Comparison of ENCODE assay signal across 7 cellular contexts in the genomic region with DNA sequence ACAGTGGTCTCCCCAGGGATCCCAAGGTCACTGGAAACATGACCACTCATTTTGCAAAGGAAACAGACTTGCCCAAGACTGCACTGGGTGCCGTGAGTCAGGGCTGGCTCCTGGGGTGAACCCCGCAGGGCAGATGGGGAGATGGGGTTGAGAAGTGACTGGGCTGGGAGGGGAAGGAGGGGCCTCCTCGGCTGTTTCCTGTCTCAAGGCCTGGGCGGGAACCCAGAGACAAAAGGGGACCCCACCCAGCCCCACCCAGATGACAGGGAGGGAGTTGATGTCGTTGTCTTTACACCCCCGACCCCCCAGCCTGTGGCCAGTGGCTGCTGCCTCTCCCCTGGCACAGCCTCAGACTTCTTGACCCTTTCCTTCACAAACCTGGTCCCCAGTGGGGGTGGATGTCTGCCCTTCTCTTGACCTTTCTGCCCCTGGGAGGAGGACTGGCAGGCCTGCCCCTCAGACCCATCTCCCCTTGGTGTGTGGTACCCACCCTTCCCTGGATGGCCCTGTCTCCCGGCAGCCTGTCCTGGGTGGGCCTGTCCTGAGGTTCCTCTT. TPM values are rescaled to one million over a fixed set of nuclear protein-coding genes. Genes with fewer than 3 reads are reported as not detected.
A peak's percentile ranks its signal among the peaks of the same experiment; 100 is the strongest.
DNase-seq lines count a peak whose midpoint lies in the region; ATAC-seq, FAIRE-seq and TF ChIP-seq lines count a peak whose summit lies in the region.

No MANE protein-coding gene starts in this region.

- TF ChIP-seq CTCF in lower lobe of right lung (IDR thresholded peaks at IDR 0.05) (no peak), tibial nerve (IDR thresholded peaks at IDR 0.05) (no peak), PC-3 (conservative IDR thresholded peaks at IDR 0.05; ENCODE audit: low read depth, low read length) (no peak), HepG2 (CRISPR knock-in tag; IDR thresholded peaks at IDR 0.05) (no peak)

- peaks cover 15% of the 10 kb centered on the region for H3K36me3 ChIP-seq in lower lobe of right lung
- H3K36me3 ChIP-seq in tibial nerve: peaks cover 0 to 57% (median 0%) of the 10 kb centered on the region in 3 donors
- peaks cover under 1% of the 10 kb centered on the region for H3K36me3 ChIP-seq in PC-3 (ENCODE audit: low read depth, low read length)
- H3K36me3 ChIP-seq in HepG2 (replicated peaks in 1 of 2; ENCODE audit: control insufficient read depth in 1 of 2, insufficient read depth in 2 of 2, low read length in 2 of 2): no peaks in the 10 kb centered on the region

- peak; percentile 74 to 77 for DNase-seq in Kasumi-1 (lab: John Stamatoyannopoulos, UW)
- DNase-seq in activated CD8-positive, alpha-beta memory T cell treated with anti-CD3 and anti-CD28 coated beads for 24 hours: peak; percentile 85
- no peak for DNase-seq in lower lobe of right lung
- no peak for DNase-seq in tibial nerve (ENCODE audit: low spot score in 2 of 2)
- DNase-seq in PC-3: no peak
- no peak for DNase-seq in HepG2 (ENCODE audit: low spot score)

- H3K27ac ChIP-seq in lower lobe of right lung: peak overlapping the region; percentile 77
- H3K27ac ChIP-seq in tibial nerve: peak overlapping the region in 3 of 4 donors; percentile 17 to 76 (median 74)
- no peak overlapping the region for H3K27ac ChIP-seq in PC-3 (ENCODE audit: low read length)
- no peak overlapping the region for H3K27ac ChIP-seq in HepG2 (ENCODE audit: extremely low read length, insufficient read depth, low read length)

- H3K27me3 ChIP-seq in lower lobe of right lung (ENCODE audit: low read depth) (no peaks in the 10 kb centered on the region), tibial nerve (no peaks in the 10 kb centered on the region), PC-3 (ENCODE audit: low read length) (no peaks in the 10 kb centered on the region), HepG2 (ENCODE audit: control insufficient read depth in 1 of 2, insufficient read depth in 2 of 2, low read length in 2 of 2) (peaks cover 4 to 5% of the 10 kb centered on the region in 2 experiments; a peak in 2 of 5 replicates)

- H3K9ac ChIP-seq in PC-3 (ENCODE audit: low read length): no peak overlapping the region
- H3K9ac ChIP-seq in HepG2 (ENCODE audit: insufficient read depth, low read depth, low read length): no peak overlapping the region

- no peak for TF ChIP-seq EP300 in tibial nerve (IDR thresholded peaks at IDR 0.05)
- no peak for TF ChIP-seq EP300 in HepG2 (IDR thresholded peaks at IDR 0.05; ENCODE audit: low read depth in 2 of 2, low read length in 2 of 2)
- no peak for TF ChIP-seq EP300 in HepG2 (CRISPR knock-in tag; IDR thresholded peaks at IDR 0.05; ENCODE audit: borderline replicate concordance)

- peaks cover under 1% of the 10 kb centered on the region; the same call in 1 of the 2 replicates for H4K20me1 ChIP-seq in PC-3 (ENCODE audit: low read length)
- H4K20me1 ChIP-seq in HepG2 (ENCODE audit: insufficient read depth, low read length): no peaks in the 10 kb centered on the region

- H3K79me2 ChIP-seq in PC-3 (ENCODE audit: low read length): no peaks in the 10 kb centered on the region
- no peaks in the 10 kb centered on the region for H3K79me2 ChIP-seq in HepG2 (ENCODE audit: insufficient read depth, low read length)

- peaks cover under 1% of the 10 kb centered on the region for H3F3A ChIP-seq in PC-3 (ENCODE audit: low read length, unreplicated experiment)

- intact Hi-C loops in lower lobe of right lung (cut with DNase I): no loop called here
- intact Hi-C loops in PC-3 (cut with micrococcal nuclease): no loop called here
- intact Hi-C loops in HepG2 (cut with micrococcal nuclease; ENCODE audit: unreplicated experiment): no loop called here

- H3K4me3 ChIP-seq in lower lobe of right lung: peak overlapping the region; percentile 51
- H3K4me3 ChIP-seq in tibial nerve: peak overlapping the region in 1 of 4 donors; percentile 31
- H3K4me3 ChIP-seq in PC-3 (ENCODE audit: low read length): no peak overlapping the region
- no peak overlapping the region for H3K4me3 ChIP-seq in HepG2 (replicated peaks in 1 of 3; ENCODE audit: insufficient read depth in 1 of 3, low read depth in 2 of 3, low read length in 3 of 3)

- H3K4me1 ChIP-seq in lower lobe of right lung (peaks cover 55% of the 10 kb centered on the region), tibial nerve (peaks cover 0 to 48% (median 35%) of the 10 kb centered on the region in 4 donors), PC-3 (ENCODE audit: insufficient read depth, low read length) (no peaks in the 10 kb centered on the region), HepG2 (ENCODE audit: insufficient read depth, low read length) (peaks cover 37% of the 10 kb centered on the region)

- in situ Hi-C loops in HepG2 (cut with HindIII; ENCODE audit: extremely low pct_ligation_motif_present, low pct_unique_long_range_greater_than_20kb): no loop called here

- H3K9me2 ChIP-seq in PC-3 (replicated peaks; ENCODE audit: low read length): no peaks in the 10 kb centered on the region

- TF ChIP-seq POLR2A in tibial nerve (IDR thresholded peaks at IDR 0.05): no peak
- no peak for TF ChIP-seq POLR2A in HepG2 (IDR thresholded peaks at IDR 0.05; ENCODE audit: insufficient read depth in 1 of 2, low read depth in 2 of 2, low read length in 2 of 2)

- TF ChIP-seq RAD21 in HepG2 (CRISPR knock-in tag; IDR thresholded peaks at IDR 0.05): no peak

- ATAC-seq in lower lobe of right lung: peak in 1 of 2 donors; percentile 24
- ATAC-seq in HG03159 (IDR thresholded peaks at IDR 0.05; ENCODE audit: unreplicated experiment): no peak
- no peak for ATAC-seq in PC-3
- ATAC-seq in HepG2: no peak

- no peak for FAIRE-seq in HepG2 (lab: Jason Lieb, UNC)

- BruUV-seq in PC-3 (replicated peaks; lab: Mats Ljungman, UMichigan): no TSS peak
- no TSS peak for BruUV-seq in HepG2 (replicated peaks; lab: Mats Ljungman, UMichigan)

- POLR2A ChIA-PET in PC-3 (lab: Charles Lee; ENCODE audit: unreplicated experiment): no interaction called here
- POLR2A ChIA-PET in HepG2 (lab: Yijun Ruan, JAX): no interaction called here

- CTCF ChIA-PET in PC-3 (lab: Charles Lee) (interaction anchor here (0.5 kb wide), 1 partner anchor 22 kb away, joined by 6 read pairs; no protein-coding TSS in a partner anchor), HepG2 (lab: Yijun Ruan, JAX; ENCODE audit: low intra/inter-chr PET ratio, low total read pairs) (no interaction called here)

- WGBS in tibial nerve, 2 donors: 50 to 53% methylated on average over 7 of the region's 7 CpGs
- WGBS in HepG2 (ENCODE audit: low lambda C conversion rate): 44% methylated on average over 5 of the region's 7 CpGs

- H3K4me2 ChIP-seq in PC-3 (ENCODE audit: low read length) (no peak overlapping the region), HepG2 (ENCODE audit: low read depth, low read length) (no peak overlapping the region; the same call in 1 of the 2 replicates)

- no peaks in the 10 kb centered on the region for H3K9me3 ChIP-seq in lower lobe of right lung
- H3K9me3 ChIP-seq in tibial nerve: no peaks in the 10 kb centered on the region
- no peaks in the 10 kb centered on the region for H3K9me3 ChIP-seq in PC-3 (ENCODE audit: low read length)
- H3K9me3 ChIP-seq in HepG2 (ENCODE audit: low read length): no peaks in the 10 kb centered on the region

- H2AFZ ChIP-seq in PC-3 (ENCODE audit: low read length) (no peak overlapping the region), HepG2 (ENCODE audit: low read length) (no peak overlapping the region)

RNA-seq across cellular contexts. Expression of a gene that starts 1.4 kb away (rescaled TPM):
- total RNA-seq in lower lobe of right lung (36.3 TPM), tibial nerve (10 to 100 TPM in 1 of 4 donors, 1 to 10 TPM in 2, under 1 TPM in 1; 0.84 to 10.5 (median 3.3) TPM), PC-3 (2014; rRNA removed) (0.11 and 0.17 TPM in 2 replicates), HepG2 (2016; rRNA removed; fragmentation: Illumina TruSeq; extraction: Trizol) (0.28 and 0.29 TPM in 2 replicates)
- total RNA-seq in HepG2 (2016; cell fraction: cytosol; rRNA removed; fragmentation: Illumina TruSeq; extraction: Trizol; ENCODE audit: low read depth): 0.09 TPM in 1 of 2 replicates, not detected in the other
- 0.12 and 0.22 TPM in 2 replicates for total RNA-seq in HepG2 (2016; cell fraction: insoluble cytoplasmic fraction; rRNA removed; fragmentation: Illumina TruSeq; extraction: Trizol)
- total RNA-seq in HepG2 (2016; cell fraction: membrane; rRNA removed; fragmentation: Illumina TruSeq; extraction: Trizol): not detected in 2 replicates
- 0.28 TPM in 1 of 2 replicates, not detected in the other for total RNA-seq in HepG2 (2016; cell fraction: nucleus; rRNA removed; fragmentation: Illumina TruSeq; extraction: Trizol)
- 1.1 and 2.4 TPM in 2 replicates for polyA plus RNA-seq in HepG2 (2011; rRNA removed)
- 0.71 and 1.2 TPM in 2 replicates for polyA plus RNA-seq in HepG2 (2011; cell fraction: cytosol; rRNA removed)
- 3.8 and 5.7 TPM in 2 replicates for polyA plus RNA-seq in HepG2 (2011; cell fraction: nucleus; rRNA removed)
- 0.44 and 1.2 TPM in 2 replicates for polyA plus RNA-seq in HepG2 (2012)
- not detected in 2 replicates for polyA plus RNA-seq in HepG2 (2016; cell fraction: cytosol; fragmentation: Illumina TruSeq; extraction: Trizol; ENCODE audit: low read depth)
- 0.15 and 0.21 TPM in 2 replicates for polyA plus RNA-seq in HepG2 (2016; cell fraction: insoluble cytoplasmic fraction; fragmentation: Illumina TruSeq; extraction: Trizol; ENCODE audit: low read depth)
- 0.08 TPM in 1 of 2 replicates, not detected in the other for polyA plus RNA-seq in HepG2 (2016; cell fraction: membrane; fragmentation: Illumina TruSeq; extraction: Trizol; ENCODE audit: low read depth)
- polyA plus RNA-seq in HepG2 (2016; cell fraction: nucleus; fragmentation: Illumina TruSeq; extraction: Trizol; ENCODE audit: insufficient read depth, low read depth): 0.31 and 0.44 TPM in 2 replicates
- polyA minus RNA-seq in HepG2 (2011; rRNA and poly(A)+ RNA removed; ENCODE audit: low replicate concordance): 1.7 and 89.4 TPM in 2 replicates
- polyA minus RNA-seq in HepG2 (2011; cell fraction: cytosol; rRNA and poly(A)+ RNA removed): 0.70 and 1.2 TPM in 2 replicates
- 1.4 and 2.6 TPM in 2 replicates for polyA minus RNA-seq in HepG2 (2011; cell fraction: nucleus; rRNA and poly(A)+ RNA removed)

RNA-seq across cellular contexts. Expression of a gene that starts 22.6 kb away (rescaled TPM):
- total RNA-seq in lower lobe of right lung (45.7 TPM), tibial nerve (10 to 100 TPM; 41.1 to 46.3 (median 44.0) TPM), PC-3 (2014; rRNA removed) (56.6 and 61.5 TPM in 2 replicates), HepG2 (2016; rRNA removed; fragmentation: Illumina TruSeq; extraction: Trizol) (14.2 and 15.8 TPM in 2 replicates)
- 18.2 and 19.1 TPM in 2 replicates for total RNA-seq in HepG2 (2016; cell fraction: cytosol; rRNA removed; fragmentation: Illumina TruSeq; extraction: Trizol; ENCODE audit: low read depth)
- 12.5 and 16.6 TPM in 2 replicates for total RNA-seq in HepG2 (2016; cell fraction: insoluble cytoplasmic fraction; rRNA removed; fragmentation: Illumina TruSeq; extraction: Trizol)
- total RNA-seq in HepG2 (2016; cell fraction: membrane; rRNA removed; fragmentation: Illumina TruSeq; extraction: Trizol): 37.4 and 37.5 TPM in 2 replicates
- 9.5 and 10.1 TPM in 2 replicates for total RNA-seq in HepG2 (2016; cell fraction: nucleus; rRNA removed; fragmentation: Illumina TruSeq; extraction: Trizol)
- polyA plus RNA-seq in HepG2 (2011; rRNA removed): 13.7 and 20.8 TPM in 2 replicates
- 13.4 and 18.8 TPM in 2 replicates for polyA plus RNA-seq in HepG2 (2011; cell fraction: cytosol; rRNA removed)
- 21.0 and 23.0 TPM in 2 replicates for polyA plus RNA-seq in HepG2 (2011; cell fraction: nucleus; rRNA removed)
- polyA plus RNA-seq in HepG2 (2012): 10.2 and 13.2 TPM in 2 replicates
- polyA plus RNA-seq in HepG2 (2016; cell fraction: cytosol; fragmentation: Illumina TruSeq; extraction: Trizol; ENCODE audit: low read depth): 25.8 and 27.8 TPM in 2 replicates
- 14.5 and 18.7 TPM in 2 replicates for polyA plus RNA-seq in HepG2 (2016; cell fraction: insoluble cytoplasmic fraction; fragmentation: Illumina TruSeq; extraction: Trizol; ENCODE audit: low read depth)
- 34.2 and 39.7 TPM in 2 replicates for polyA plus RNA-seq in HepG2 (2016; cell fraction: membrane; fragmentation: Illumina TruSeq; extraction: Trizol; ENCODE audit: low read depth)
- polyA plus RNA-seq in HepG2 (2016; cell fraction: nucleus; fragmentation: Illumina TruSeq; extraction: Trizol; ENCODE audit: insufficient read depth, low read depth): 20.6 and 22.6 TPM in 2 replicates
- polyA minus RNA-seq in HepG2 (2011; rRNA and poly(A)+ RNA removed; ENCODE audit: low replicate concordance): 18.9 and 30.7 TPM in 2 replicates
- 8.0 and 10.6 TPM in 2 replicates for polyA minus RNA-seq in HepG2 (2011; cell fraction: cytosol; rRNA and poly(A)+ RNA removed)
- 3.9 and 8.0 TPM in 2 replicates for polyA minus RNA-seq in HepG2 (2011; cell fraction: nucleus; rRNA and poly(A)+ RNA removed)

Comparison
In these comparisons a context has a peak if more than half of its experiments do, and no peak if none do; other contexts are left out.
1. DNase-seq: peak in Kasumi-1 (2 of 2) and activated CD8-positive, alpha-beta memory T cell treated with anti-CD3 and anti-CD28 coated beads for 24 hours (single experiment); none in lower lobe of right lung (single experiment), tibial nerve (0 of 2), PC-3 (single experiment) and HepG2 (single experiment).
2. H3K27ac ChIP-seq: peak in lower lobe of right lung (single experiment) and tibial nerve (3 of 4); none in PC-3 (single experiment) and HepG2 (single experiment).